Comparison of ENCODE assay signal across 25 cellular contexts in genomic region chr20:57247292-57247975, GRCh38. TPM values are rescaled to one million over a fixed set of nuclear protein-coding genes. Genes with fewer than 3 reads are reported as not detected.
"Had no signal": no experiment of that assay in that cellular context is flagged by ENCODE, and none has a peak within 500 bp of the region (broad histone marks: within the 10 kb centered on the region; RNA-seq: fewer than 3 reads in every experiment).

No MANE protein-coding gene starts in this region.

- H3K27ac ChIP-seq: colonic mucosa, epithelial cell of prostate, heart right ventricle, parathyroid adenoma, sigmoid colon, upper lobe of left lung had no signal

- H3K9me3 Mint-ChIP-seq: activated naive CD4-positive, alpha-beta T cell treated with anti-CD3 and anti-CD28 coated beads for 36 hours; activated naive CD8-positive, alpha-beta T cell treated with anti-CD3 and anti-CD28 coated beads, Interleukin-2, amount 10 ng/mL, durations not matched to agents 7 days and 5 days; T-helper 1 cell treated with Interleukin-12 subunit alpha and Interleukin-12 subunit beta and Interleukin-4 antibody, amounts not matched to agents 30 μg/mL and 1 μg/mL, for 36 hours had no signal

- H3K27me3 ChIP-seq: colonic mucosa, upper lobe of left lung had no signal

- H3K27ac Mint-ChIP-seq: activated naive CD4-positive, alpha-beta T cell treated with anti-CD3 and anti-CD28 coated beads for 36 hours; activated naive CD8-positive, alpha-beta T cell treated with anti-CD3 and anti-CD28 coated beads, Interleukin-2, amount 10 ng/mL, durations not matched to agents 7 days and 5 days; endodermal cell; naive thymus-derived CD4-positive, alpha-beta T cell; stimulated activated naive B cell treated with anti-CD40 and anti-IgM and Interleukin-4, amounts not matched to agents 10 μg/mL and 1 μg/mL and 100 μg/mL, for 72 hours; T-helper 1 cell treated with Interleukin-12 subunit alpha and Interleukin-12 subunit beta and Interleukin-4 antibody, amounts not matched to agents 30 μg/mL and 1 μg/mL, for 36 hours had no signal

- H3K4me1 ChIP-seq: colonic mucosa, parathyroid adenoma, sigmoid colon, upper lobe of left lung had no signal

- H3K79me2 ChIP-seq: parathyroid adenoma had no signal

- H3K4me3 Mint-ChIP-seq: activated naive CD4-positive, alpha-beta T cell treated with anti-CD3 and anti-CD28 coated beads for 36 hours; activated naive CD8-positive, alpha-beta T cell treated with anti-CD3 and anti-CD28 coated beads, Interleukin-2, amount 10 ng/mL, durations not matched to agents 7 days and 5 days; endodermal cell; naive thymus-derived CD4-positive, alpha-beta T cell; stimulated activated naive B cell treated with anti-CD40 and anti-IgM and Interleukin-4, amounts not matched to agents 10 μg/mL and 1 μg/mL and 100 μg/mL, for 72 hours; T-helper 1 cell treated with Interleukin-12 subunit alpha and Interleukin-12 subunit beta and Interleukin-4 antibody, amounts not matched to agents 30 μg/mL and 1 μg/mL, for 36 hours had no signal

- ATAC-seq: left lobe of liver; naive thymus-derived CD4-positive, alpha-beta T cell; stimulated activated naive B cell treated with anti-CD40 and anti-IgM and Interleukin-4, amounts not matched to agents 10 μg/mL and 1 μg/mL and 100 μg/mL, for 72 hours had no signal

- H3K4me3 ChIP-seq: colonic mucosa, heart right ventricle, sigmoid colon, upper lobe of left lung had no signal

- H3K36me3 Mint-ChIP-seq: activated naive CD8-positive, alpha-beta T cell treated with anti-CD3 and anti-CD28 coated beads, Interleukin-2, amount 10 ng/mL, durations not matched to agents 7 days and 5 days had no signal

- DNase-seq: activated CD4-positive, alpha-beta T cell treated with anti-CD3 and anti-CD28 coated beads for 4 hours; activated CD4-positive, alpha-beta T cell treated with anti-CD3 and anti-CD28 coated beads, Interleukin-2, amount 50 U/mL, for 48 hours; activated CD4-positive, CD25-positive, alpha-beta regulatory T cell; activated naive CD4-positive, alpha-beta T cell treated with anti-CD3 and anti-CD28 coated beads for 36 hours; activated naive CD8-positive, alpha-beta T cell treated with anti-CD3 and anti-CD28 coated beads, Interleukin-2, amount 10 ng/mL, durations not matched to agents 7 days and 5 days; activated T-cell treated with anti-CD3 and anti-CD28 coated beads, Interleukin-2, amount 50 U/mL, for 48 hours; amniotic stem cell; colonic mucosa; endodermal cell; heart right ventricle; naive thymus-derived CD4-positive, alpha-beta T cell; sigmoid colon; stimulated activated CD4-positive, alpha-beta T cell treated with anti-CD3 and anti-CD28 coated beads, Interleukin-2, amount 100 ng/mL, for 48 hours; stimulated activated CD8-positive, alpha-beta memory T cell treated with anti-CD3 and anti-CD28 coated beads, Interleukin-4, amount 100 ng/mL, for 48 hours; stimulated activated naive B cell treated with anti-CD40 and anti-IgM and Interleukin-4, amounts not matched to agents 10 μg/mL and 1 μg/mL and 100 μg/mL, for 72 hours; T1000; upper lobe of left lung had no signal

- H3K36me3 ChIP-seq: colonic mucosa, heart right ventricle, sigmoid colon, upper lobe of left lung had no signal

- H2AFZ ChIP-seq: parathyroid adenoma had no signal

- H3K9me3 ChIP-seq: colonic mucosa, sigmoid colon, upper lobe of left lung had no signal

RNA-seq across cellular contexts. Expression of gene BMP7, which starts 19.0 kb away (rescaled TPM):
- total RNA-seq: activated naive CD4-positive, alpha-beta T cell treated with anti-CD3 and anti-CD28 coated beads for 36 hours; activated naive CD8-positive, alpha-beta T cell treated with anti-CD3 and anti-CD28 coated beads, Interleukin-2, amount 10 ng/mL, durations not matched to agents 7 days and 5 days; bronchial epithelial cell; fibroblast of villous mesenchyme; lung microvascular endothelial cell; naive thymus-derived CD4-positive, alpha-beta T cell; pulmonary artery endothelial cell had no signal
- polyA plus RNA-seq: naive thymus-derived CD4-positive, alpha-beta T cell had no signal
